8 cellular contexts compared by ENCODE assay signal in genomic region chr6:44431118-44431725, GRCh38. TPM values are rescaled to one million over a fixed set of nuclear protein-coding genes. Genes with fewer than 3 reads are reported as not detected.
DNase-seq lines count a peak whose midpoint lies in the region; ATAC-seq and TF ChIP-seq lines count a peak whose summit lies in the region.

No MANE protein-coding gene starts in this region.

- no peaks in the 10 kb centered on the region for H3K27me3 Mint-ChIP-seq in CD4-positive, alpha-beta memory T cell
- H3K27me3 Mint-ChIP-seq in neural crest cell (ENCODE audit: low read depth): no peaks in the 10 kb centered on the region

- no peak overlapping the region for H3K9ac ChIP-seq in fibroblast of lung (ENCODE audit: insufficient read depth, low read length)

- no peak overlapping the region for H3K4me3 Mint-ChIP-seq in CD4-positive, alpha-beta memory T cell
- H3K4me3 Mint-ChIP-seq in neural crest cell: no peak overlapping the region

- no peak for TF ChIP-seq POLR2A in GM18505 (IDR thresholded peaks at IDR 0.05; ENCODE audit: borderline replicate concordance, extremely low read depth, insufficient read depth, insufficient read length)

- no peaks in the 10 kb centered on the region for H4K20me1 ChIP-seq in fibroblast of lung (ENCODE audit: control insufficient read depth, extremely low read depth, insufficient read depth, low read length)

- no peaks in the 10 kb centered on the region for H3K27me3 ChIP-seq in CD4-positive, alpha-beta memory T cell (ENCODE audit: insufficient read depth, low read length)
- H3K27me3 ChIP-seq in fibroblast of lung (ENCODE audit: control insufficient read depth, insufficient read depth, low read length): no peaks in the 10 kb centered on the region

- ATAC-seq in HG03139 (IDR thresholded peaks at IDR 0.05; ENCODE audit: unreplicated experiment): no peak
- no peak for ATAC-seq in GM18505 (IDR thresholded peaks at IDR 0.05; ENCODE audit: unreplicated experiment)

- no peak overlapping the region for H3K4me3 ChIP-seq in CD4-positive, alpha-beta memory T cell (ENCODE audit: low read length in 2 of 2)
- H3K4me3 ChIP-seq in fibroblast of lung (replicated peaks in 1 of 4; ENCODE audit: control extremely low read depth in 1 of 4, insufficient read depth in 1 of 4, low read depth in 3 of 4, low read length in 4 of 4): no peak overlapping the region

- POLR2A ChIA-PET in CD4-positive, alpha-beta memory T cell (lab: Charles Lee; ENCODE audit: partially characterized antibody): no interaction called here

- no peak overlapping the region for H3K27ac ChIP-seq in CD4-positive, alpha-beta memory T cell (ENCODE audit: low read depth, low read length)
- H3K27ac ChIP-seq in fibroblast of lung (ENCODE audit: insufficient read depth, low read length): no peak overlapping the region

- DNase-seq in CD4-positive, alpha-beta memory T cell: peak; percentile 21 to 45 (median 33)
- DNase-seq in GM20000 (ENCODE audit: low spot score) (peak; percentile 35), NCI-H2196 treated with DMSO at 0.1 percent for 48 hours (lab: John Stamatoyannopoulos, UW; ENCODE audit: unreplicated experiment) (peak; percentile 52), fibroblast of lung (ENCODE audit: low read depth in 2 of 2) (peak; percentile 55 to 81), neural crest cell (ENCODE audit: low read depth, low spot score) (peak; percentile 42)
- peak; percentile 48 for DNase-seq in activated CD4-positive, alpha-beta T cell treated with anti-CD3 and anti-CD28 coated beads for 48 hours

- H3K9me3 Mint-ChIP-seq in CD4-positive, alpha-beta memory T cell: no peaks in the 10 kb centered on the region
- H3K9me3 Mint-ChIP-seq in neural crest cell: no peaks in the 10 kb centered on the region

- intact Hi-C loops in CD4-positive, alpha-beta memory T cell (cut with micrococcal nuclease): loop anchor here (1.0 to 2.0 kb wide), 2 partner anchors 25 to 1492 kb away; no protein-coding TSS in a partner anchor

- peaks cover 19% of the 10 kb centered on the region for H3K36me3 ChIP-seq in CD4-positive, alpha-beta memory T cell (ENCODE audit: insufficient read depth, low read length)
- no peaks in the 10 kb centered on the region for H3K36me3 ChIP-seq in fibroblast of lung (ENCODE audit: control insufficient read depth, insufficient read depth, low read length)

- no peaks in the 10 kb centered on the region for H3K79me2 ChIP-seq in fibroblast of lung (ENCODE audit: control insufficient read depth, insufficient read depth, low read length)

- peaks cover 0 to 16% (median 8%) of the 10 kb centered on the region in 4 donors for H3K4me1 Mint-ChIP-seq in CD4-positive, alpha-beta memory T cell
- no peaks in the 10 kb centered on the region for H3K4me1 Mint-ChIP-seq in neural crest cell

- no peaks in the 10 kb centered on the region for H3K4me1 ChIP-seq in CD4-positive, alpha-beta memory T cell (ENCODE audit: insufficient read depth, low read length)
- H3K4me1 ChIP-seq in fibroblast of lung (ENCODE audit: control insufficient read depth, extremely low read depth, insufficient read depth, low read length): peaks cover 6% of the 10 kb centered on the region

- peaks cover 39 to 68% of the 10 kb centered on the region in 2 donors for H3K36me3 Mint-ChIP-seq in CD4-positive, alpha-beta memory T cell
- no peaks in the 10 kb centered on the region for H3K36me3 Mint-ChIP-seq in neural crest cell (ENCODE audit: low read depth)

- H2AFZ ChIP-seq in fibroblast of lung (ENCODE audit: low read length): no peak overlapping the region

- H3K9me3 ChIP-seq in CD4-positive, alpha-beta memory T cell (ENCODE audit: control insufficient read depth in 1 of 2, low read length in 2 of 2): no peaks in the 10 kb centered on the region
- no peaks in the 10 kb centered on the region for H3K9me3 ChIP-seq in fibroblast of lung (ENCODE audit: control insufficient read depth, insufficient read depth, low read depth, low read length)

- peak; percentile 29 for TF ChIP-seq CTCF in GM20000 (IDR thresholded peaks at IDR 0.05; ENCODE audit: extremely low read depth, missing control alignments)
- peak; percentile 74 to 76 for TF ChIP-seq CTCF in fibroblast of lung (conservative IDR thresholded peaks at IDR 0.05 in 1 of 2, IDR thresholded peaks at IDR 0.05 in 1 of 2; ENCODE audit: low read depth in 1 of 2, low read length in 2 of 2)
- TF ChIP-seq CTCF in neural crest cell (conservative IDR thresholded peaks at IDR 0.05): peak; percentile 80

- CTCF ChIA-PET in CD4-positive, alpha-beta memory T cell (lab: Charles Lee; ENCODE audit: partially characterized antibody): interaction anchor here (1.0 to 8.7 kb wide), 4 partner anchors 13 to 946 kb away, joined by 3 to 94 read pairs (median 6); partner anchors contain the start of gene SUPT3H

- peak overlapping the region in 2 of 7 donors; percentile 36 to 55 for H3K27ac Mint-ChIP-seq in CD4-positive, alpha-beta memory T cell
- H3K27ac Mint-ChIP-seq in neural crest cell (ENCODE audit: unreplicated experiment): no peak overlapping the region

- no peak overlapping the region for H3K4me2 ChIP-seq in fibroblast of lung (ENCODE audit: extremely low read depth, insufficient read depth, low read length)

RNA-seq across cellular contexts. Expression of gene CDC5L, which starts 43.7 kb away (rescaled TPM):
- total RNA-seq in CD4-positive, alpha-beta memory T cell: 10 to 100 TPM; 20.9 to 22.4 TPM
- polyA plus RNA-seq in CD4-positive, alpha-beta memory T cell: 10 to 100 TPM in 1 of 2 donors, 1 to 10 TPM in 1; 9.8 to 17.7 TPM
- total RNA-seq in fibroblast of lung: 22.5 and 23.9 TPM in 2 replicates
- polyA plus RNA-seq in fibroblast of lung: 18.7 and 19.4 TPM in 2 replicates
- polyA plus RNA-seq in fibroblast of lung (2012): 13.1 and 14.2 TPM in 2 replicates
- 2.7 and 4.1 TPM in 2 replicates for polyA minus RNA-seq in fibroblast of lung (ENCODE audit: low replicate concordance)
- total RNA-seq in neural crest cell: 36.2 and 39.0 TPM in 2 replicates

Comparison
In these comparisons a context has a peak if more than half of its experiments do, and no peak if none do; other contexts are left out.
1. CTCF ChIP-seq: peak in every context shown above with its lines; median percentile 80 in neural crest cell; 75 in fibroblast of lung; 29 in GM20000.